8 cellular contexts compared by ENCODE assay signal in genomic region chr3:141311170-141311495, GRCh38. TPM values are rescaled to one million over a fixed set of nuclear protein-coding genes. Genes with fewer than 3 reads are reported as not detected.
DNase-seq lines count a peak whose midpoint lies in the region; TF ChIP-seq lines count a peak whose summit lies in the region.

No MANE protein-coding gene starts in this region.

- H3K27me3 Mint-ChIP-seq in H9 (ENCODE audit: low read depth), result peaks cover 23% of the 10 kb centered on the region

- no peaks in the 10 kb centered on the region for H3K79me1 ChIP-seq in H9 (ENCODE audit: insufficient read depth, low read depth, low read length, poor library complexity, severe bottlenecking)

- H3K36me3 ChIP-seq in right atrium auricular region (no peaks in the 10 kb centered on the region), smooth muscle cell (ENCODE audit: low read depth) (no peaks in the 10 kb centered on the region)

- no peak overlapping the region for H4K8ac ChIP-seq in H9 (replicated peaks; ENCODE audit: insufficient read length, low read depth, low read length)

- H3K23ac ChIP-seq in H9 (ENCODE audit: insufficient read length, low read depth, low read length), result no peak overlapping the region

- H4K91ac ChIP-seq in H9 (ENCODE audit: insufficient read length, low read depth, low read length), result no peak overlapping the region

- H3K4me1 ChIP-seq in H9 (ENCODE audit: insufficient read depth, low read length) (no peaks in the 10 kb centered on the region; the same call in 1 of the 2 replicates), right atrium auricular region (peaks cover 0 to 20% of the 10 kb centered on the region in 2 donors), smooth muscle cell (ENCODE audit: low read depth) (peaks cover 5% of the 10 kb centered on the region)

- H2BK12ac ChIP-seq in H9 (ENCODE audit: insufficient read length, low read depth, low read length), result no peak overlapping the region

- no peak for TF ChIP-seq CTCF in H9 (conservative IDR thresholded peaks at IDR 0.05)
- TF ChIP-seq CTCF in WI38 (IDR thresholded peaks at IDR 0.05; ENCODE audit: low read depth, low read length), result no peak
- TF ChIP-seq CTCF in right atrium auricular region (IDR thresholded peaks at IDR 0.05), result no peak
- TF ChIP-seq CTCF in smooth muscle cell (IDR thresholded peaks at IDR 0.05; ENCODE audit: borderline replicate concordance, insufficient read depth, poor library complexity, severe bottlenecking), result no peak

- H3K27ac ChIP-seq in H9 (ENCODE audit: insufficient read length, low read depth, low read length), result no peak overlapping the region
- peak overlapping the region; percentile 75 to 78 for H3K27ac ChIP-seq in right atrium auricular region
- H3K27ac ChIP-seq in smooth muscle cell (ENCODE audit: low read depth), result no peak overlapping the region

- no peaks in the 10 kb centered on the region; a peak in 1 of 7 replicates for H3K36me3 Mint-ChIP-seq in H9 (ENCODE audit: insufficient read depth in 1 of 3, low read depth in 3 of 3)

- H3K9ac ChIP-seq in H9 (ENCODE audit: extremely low read depth, insufficient read length, low read length), result peak overlapping the region; percentile 72
- peak overlapping the region; percentile 28 for H3K9ac ChIP-seq in smooth muscle cell (ENCODE audit: low read depth)

- H2AFZ ChIP-seq in H9 (ENCODE audit: low read length) (no peak overlapping the region), smooth muscle cell (ENCODE audit: low read depth) (peak overlapping the region; percentile 87)

- H3K14ac ChIP-seq in H9 (ENCODE audit: insufficient read depth, low read length), result peak overlapping the region; percentile 77; the same call in 1 of the 2 replicates

- H3K4me3 ChIP-seq in WI38 (ENCODE audit: low read depth, low read length) (peak overlapping the region; percentile 78), right atrium auricular region (peak overlapping the region; percentile 54 to 67), smooth muscle cell (peak overlapping the region; percentile 87)

- H3K9me3 ChIP-seq in H9 (ENCODE audit: control insufficient read depth, low read depth, low read length) (no peaks in the 10 kb centered on the region), right atrium auricular region (no peaks in the 10 kb centered on the region), smooth muscle cell (replicated peaks; ENCODE audit: low read depth) (no peaks in the 10 kb centered on the region)

- H3K27me3 ChIP-seq in H9 (ENCODE audit: insufficient read depth, low read length) (no peaks in the 10 kb centered on the region), right atrium auricular region (no peaks in the 10 kb centered on the region), smooth muscle cell (ENCODE audit: low read depth) (no peaks in the 10 kb centered on the region)

- no peaks in the 10 kb centered on the region for H3F3A ChIP-seq in smooth muscle cell (ENCODE audit: low read depth)

- H3K23me2 ChIP-seq in H9 (ENCODE audit: insufficient read length, low read depth, low read length, poor library complexity, severe bottlenecking), result peaks cover 6% of the 10 kb centered on the region

- H2BK120ac ChIP-seq in H9 (ENCODE audit: low read depth, low read length, poor library complexity, severe bottlenecking), result no peak overlapping the region

- no peak overlapping the region for H3K4ac ChIP-seq in H9 (ENCODE audit: low read depth, low read length)

- no peak overlapping the region for H2BK5ac ChIP-seq in H9 (ENCODE audit: insufficient read length, low read length)

- H3K4me2 ChIP-seq in H9 (ENCODE audit: insufficient read depth, insufficient read length, low read length) (peak overlapping the region; percentile 77), smooth muscle cell (peak overlapping the region; percentile 93)

- peak overlapping the region in 2 of 3 experiments; percentile 93 to 98; a peak in 5 of 7 replicates for H3K27ac Mint-ChIP-seq in H9

- no peaks in the 10 kb centered on the region for H3K79me2 ChIP-seq in H9 (ENCODE audit: insufficient read depth, low read length)
- no peaks in the 10 kb centered on the region for H3K79me2 ChIP-seq in smooth muscle cell (ENCODE audit: low read depth)

- DNase-seq in H9 (no peak), right atrium auricular region (ENCODE audit: low spot score) (no peak), smooth muscle cell (lab: John Stamatoyannopoulos, UW; ENCODE audit: unreplicated experiment) (no peak), UCSD-AML1 (lab: John Stamatoyannopoulos, UW; ENCODE audit: unreplicated experiment) (no peak), cortex of kidney (lab: John Stamatoyannopoulos, UW) (no peak), NCI-H128 (lab: John Stamatoyannopoulos, UW; ENCODE audit: unreplicated experiment) (no peak), A172 (ENCODE audit: low spot score) (no peak)

- no peak overlapping the region for H2BK20ac ChIP-seq in H9 (ENCODE audit: low read depth, low read length, poor library complexity, severe bottlenecking)

- peak overlapping the region; percentile 16 for H3K18ac ChIP-seq in H9 (ENCODE audit: insufficient read length, low read depth, low read length)

- no peaks in the 10 kb centered on the region for H4K20me1 ChIP-seq in H9 (ENCODE audit: control insufficient read depth, insufficient read depth, insufficient read length)
- no peaks in the 10 kb centered on the region for H4K20me1 ChIP-seq in smooth muscle cell (ENCODE audit: low read depth)

- H2BK15ac ChIP-seq in H9 (ENCODE audit: low read depth, low read length), result no peak overlapping the region

- H4K5ac ChIP-seq in H9 (ENCODE audit: insufficient read length, low read depth, low read length), result no peak overlapping the region

- H3T11ph ChIP-seq in H9 (ENCODE audit: low read length), result no peak overlapping the region

- WGBS in H9 (ENCODE audit: extremely low coverage, insufficient read length, low lambda C conversion rate), result no CpG with 5 or more reads among the region's 13 CpGs
- WGBS in smooth muscle cell (ENCODE audit: low lambda C conversion rate), result 39% methylated on average over 13 of the region's 13 CpGs

- peaks cover 0 to 2% of the 10 kb centered on the region in 2 experiments; a peak in 1 of 5 replicates for H3K9me3 Mint-ChIP-seq in H9

- no peak overlapping the region for H2AK5ac ChIP-seq in H9 (ENCODE audit: insufficient read length, low read length)

- H3K4me3 Mint-ChIP-seq in H9, result peak overlapping the region; percentile 95 to 98

- H3K4me1 Mint-ChIP-seq in H9, result peaks cover 20 to 22% of the 10 kb centered on the region in 2 experiments

- H3K56ac ChIP-seq in H9 (ENCODE audit: insufficient read length, low read depth, low read length), result no peak overlapping the region

RNA-seq across cellular contexts. Expression of gene ZBTB38, which starts 57.2 kb away (rescaled TPM):
- total RNA-seq in H9 (2021) (12.7 and 14.6 TPM in 2 replicates), right atrium auricular region (100 to 1,000 TPM; 120 to 127 TPM), smooth muscle cell (68.0 and 108 TPM in 2 replicates)
- 21.7 and 22.2 TPM in 2 replicates for polyA plus RNA-seq in smooth muscle cell
- total RNA-seq in A172 (2014; rRNA removed; shearing (Covaris generic)), result 81.2 and 94.1 TPM in 2 replicates

Comparison
In these comparisons a context has a peak if more than half of its experiments do, and no peak if none do; other contexts are left out.
1. H3K27ac ChIP-seq: peak in right atrium auricular region (2 of 2); none in H9 (single experiment) and smooth muscle cell (single experiment).
2. Peak in every context shown above with its lines, with median percentiles within 50 percentile points of each other: H3K4me3 ChIP-seq.